In the genomic region with DNA sequence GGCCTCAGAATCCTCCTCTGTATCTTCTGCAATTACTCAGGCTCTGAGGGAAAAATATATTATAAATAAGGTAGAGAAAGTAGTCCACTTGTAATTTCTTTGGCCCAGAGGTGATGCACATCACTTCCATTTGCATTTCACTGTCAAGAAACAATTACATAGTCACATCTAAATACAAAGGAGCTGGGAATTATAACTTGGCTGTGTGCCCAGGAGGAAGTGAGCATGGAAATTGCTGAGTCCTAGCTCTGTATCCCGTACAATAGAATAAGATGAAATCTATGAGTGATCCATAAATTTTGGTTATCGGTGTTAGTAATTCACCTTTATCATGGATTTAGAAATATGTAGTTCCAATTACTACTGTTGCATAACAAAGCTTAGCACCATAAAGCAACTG, we compare ENCODE assay signal across 17 cellular contexts.
A peak's percentile ranks its signal among the peaks of the same experiment; 100 is the strongest.
DNase-seq lines count a peak whose midpoint lies in the region; ATAC-seq, FAIRE-seq and TF ChIP-seq lines count a peak whose summit lies in the region.
"Had no signal": no experiment of that assay in that cellular context is flagged by ENCODE, and none has a peak within 500 bp of the region (broad histone marks: within the 10 kb centered on the region; RNA-seq: fewer than 3 reads in every experiment).

No MANE protein-coding gene starts in this region.

- no peak for FAIRE-seq in K562 (lab: Jason Lieb, UNC)
- FAIRE-seq: HTR-8/SVneo had no signal

- no peak overlapping the region for H3K9ac ChIP-seq in K562 (ENCODE audit: insufficient read depth in 1 of 2, low read depth in 2 of 2, low read length in 2 of 2)
- H3K9ac ChIP-seq: GM23248 had no signal

- POLR2A ChIA-PET in K562 (lab: Yijun Ruan, JAX), result interaction anchor here (1.4 kb wide), 1 partner anchor 18 kb away, joined by 3 read pairs; no protein-coding TSS in a partner anchor

- DNase-seq in NCI-H1417 (lab: John Stamatoyannopoulos, UW) (peak in 2 of 3 experiments; percentile 16 to 74), NCI-H1417 treated with DMSO at 0.1 percent for 48 hours (lab: John Stamatoyannopoulos, UW) (no peak), NCI-H2081 (lab: John Stamatoyannopoulos, UW) (peak; percentile 55 to 65), K562 (ENCODE audit: extremely low read depth in 1 of 4, low spot score in 3 of 4) (no peak), stomach (peak; percentile 31), HCEC 1CT (no peak), H7 (no peak)
- DNase-seq: Calu3; GF-D8; GM23248; HFFc6; NCI-H2029; NCI-H510A; NK-92 treated with Interleukin-12 subunit alpha and Interleukin-12 subunit beta, amount 100 ng/mL, for 24 hours had no signal

- H3K36me3 ChIP-seq in K562 (ENCODE audit: control insufficient read depth, insufficient read depth, low read length), result no peaks in the 10 kb centered on the region
- H3K36me3 ChIP-seq in stomach, result no peaks in the 10 kb centered on the region
- no peaks in the 10 kb centered on the region for H3K36me3 ChIP-seq in H7 (replicated peaks; ENCODE audit: control insufficient read depth, insufficient read depth, low read length)

- no peaks in the 10 kb centered on the region for H3K79me2 ChIP-seq in K562 (ENCODE audit: control insufficient read depth, insufficient read depth, low read length)

- no peak overlapping the region for H3K4me3 ChIP-seq in K562
- H3K4me3 ChIP-seq in stomach, result no peak overlapping the region
- no peak overlapping the region for H3K4me3 ChIP-seq in H7 (ENCODE audit: insufficient read depth, low read depth, low read length)
- H3K4me3 ChIP-seq: GM23248 had no signal

- H3K4me1 ChIP-seq in K562 (replicated peaks in 1 of 2; ENCODE audit: control insufficient read depth in 2 of 2, insufficient read depth in 2 of 2, low read length in 2 of 2), result peaks cover 0 to 4% of the 10 kb centered on the region in 2 experiments; a peak in 1 of 5 replicates
- peaks cover 0 to 11% (median 3%) of the 10 kb centered on the region in 4 donors for H3K4me1 ChIP-seq in stomach

- no TSS peak for BruUV-seq in K562 (replicated peaks; lab: Mats Ljungman, UMichigan)

- no peaks in the 10 kb centered on the region for H3K9me3 ChIP-seq in K562 (replicated peaks; ENCODE audit: control insufficient read depth, insufficient read depth, low read depth, low read length)
- H3K9me3 ChIP-seq in stomach, result no peaks in the 10 kb centered on the region

- in situ Hi-C loops in K562 (cut with MboI), result no loop called here

- H2AFZ ChIP-seq in K562 (ENCODE audit: low read depth, low read length), result no peak overlapping the region
- H2AFZ ChIP-seq: GM23248 had no signal

- TF ChIP-seq CTCF in K562 (IDR thresholded peaks at IDR 0.05 in 2 of 3, conservative IDR thresholded peaks at IDR 0.05 in 1 of 3; ENCODE audit: insufficient read depth in 2 of 3, low read depth in 1 of 3, low read length in 3 of 3), result no peak
- TF ChIP-seq CTCF in stomach (IDR thresholded peaks at IDR 0.05), result no peak

- WGBS in K562 (ENCODE audit: insufficient coverage, low coverage, missing lambda C conversion rate), result 12% methylated on average over 2 of the region's 2 CpGs
- WGBS in stomach, 5 donors, result 46 to 69% (median 53%) methylated on average over 2 of the region's 2 CpGs

- H3K4me2 ChIP-seq in K562 (ENCODE audit: insufficient read depth, low read length), result no peak overlapping the region

- intact Hi-C loops in K562 (cut with micrococcal nuclease), result no loop called here
- intact Hi-C loops in stomach (cut with DNase I; ENCODE audit: low total_unique reads), result no loop called here

- no peak overlapping the region for H3K27ac ChIP-seq in K562 (ENCODE audit: extremely low read depth, low read depth, low read length)
- no peak overlapping the region for H3K27ac ChIP-seq in stomach
- H3K27ac ChIP-seq: GM23248, RWPE1 had no signal

- ATAC-seq in K562, result no peak
- ATAC-seq in activated CD4-positive, CD25-positive, alpha-beta regulatory T cell treated with anti-CD3 and anti-CD28 coated beads, Interleukin-2, amount 50 U/mL, for 24 hours, result no peak

- no peak for TF ChIP-seq POLR2A in K562 (conservative IDR thresholded peaks at IDR 0.05)
- no peak for TF ChIP-seq POLR2A in stomach (IDR thresholded peaks at IDR 0.05)

- TF ChIP-seq RAD21 in K562 (CRISPR knock-in tag; conservative IDR thresholded peaks at IDR 0.05 in 1 of 2, IDR thresholded peaks at IDR 0.05 in 1 of 2), result no peak

- H4K20me1 ChIP-seq in K562 (replicated peaks; ENCODE audit: control insufficient read depth, insufficient read depth, low read length), result no peaks in the 10 kb centered on the region

- no peak for TF ChIP-seq EP300 in K562 (IDR thresholded peaks at IDR 0.05; ENCODE audit: low read length)
- TF ChIP-seq EP300 in stomach (IDR thresholded peaks at IDR 0.05), result no peak

- H3K27me3 ChIP-seq in K562 (ENCODE audit: control insufficient read depth in 2 of 2, insufficient read depth in 2 of 2, low read length in 2 of 2) (no peaks in the 10 kb centered on the region), stomach (no peaks in the 10 kb centered on the region), H7 (ENCODE audit: control insufficient read depth, insufficient read depth, low read length) (no peaks in the 10 kb centered on the region)

- H3K9me1 ChIP-seq in K562 (ENCODE audit: control insufficient read depth, insufficient read depth, low read length), result no peaks in the 10 kb centered on the region

- CTCF ChIA-PET in K562 (lab: Yijun Ruan, JAX; ENCODE audit: low intra/inter-chr PET ratio), result no interaction called here

TF ChIP-seq in K562, 482 proteins besides CTCF, POLR2A, EP300 and RAD21:
- no peak for TF ChIP-seq RNF2 (IDR thresholded peaks at IDR 0.05)
- TF ChIP-seq NFIC (IDR thresholded peaks at IDR 0.05), result peak; percentile 38

Comparison
In these comparisons a context has a peak if more than half of its experiments do, and no peak if none do; other contexts are left out.
1. DNase-seq: peak in NCI-H1417 (2 of 3), NCI-H2081 (2 of 2) and stomach (single experiment); none in NCI-H1417 treated with DMSO at 0.1 percent for 48 hours (single experiment), K562 (0 of 4), HCEC 1CT (single experiment) and H7 (single experiment).